8 cellular contexts compared by ENCODE assay signal in genomic region chr3:169744332-169745054, GRCh38. TPM values are rescaled to one million over a fixed set of nuclear protein-coding genes. Genes with fewer than 3 reads are reported as not detected.
DNase-seq lines count a peak whose midpoint lies in the region; ATAC-seq and TF ChIP-seq lines count a peak whose summit lies in the region.

No MANE protein-coding gene starts in this region.

- H3K36me3 ChIP-seq in PC-3 (ENCODE audit: low read depth, low read length) = no peaks in the 10 kb centered on the region
- no peaks in the 10 kb centered on the region for H3K36me3 ChIP-seq in tibial artery

- H3K27me3 Mint-ChIP-seq in activated CD8-positive, alpha-beta T cell treated with anti-CD3 and anti-CD28 coated beads for 36 hours = peaks cover 29% of the 10 kb centered on the region
- H3K27me3 Mint-ChIP-seq in activated CD8-positive, alpha-beta T cell treated with anti-CD3 and anti-CD28 coated beads, Interleukin-2, amount 10 ng/mL, durations not matched to agents 7 days and 5 days (ENCODE audit: low read depth) = peaks cover 26% of the 10 kb centered on the region

- no peaks in the 10 kb centered on the region for H3K9me2 ChIP-seq in PC-3 (replicated peaks; ENCODE audit: low read length)

- H3K4me1 Mint-ChIP-seq in activated CD8-positive, alpha-beta T cell treated with anti-CD3 and anti-CD28 coated beads for 36 hours (ENCODE audit: low read depth) = peaks cover 10% of the 10 kb centered on the region
- H3K4me1 Mint-ChIP-seq in activated CD8-positive, alpha-beta T cell treated with anti-CD3 and anti-CD28 coated beads, Interleukin-2, amount 10 ng/mL, durations not matched to agents 7 days and 5 days (ENCODE audit: low read depth) = peaks cover 6% of the 10 kb centered on the region

- intact Hi-C loops in activated CD8-positive, alpha-beta T cell treated with anti-CD3 and anti-CD28 coated beads for 36 hours (cut with micrococcal nuclease) = loop anchor here (5.0 kb wide), 1 partner anchor 597 kb away; no protein-coding TSS in a partner anchor
- intact Hi-C loops in PC-3 (cut with micrococcal nuclease) (loop anchor here (2.0 to 5.0 kb wide), 4 partner anchors 597 to 882 kb away; no protein-coding TSS in a partner anchor), tibial artery (cut with DNase I; ENCODE audit: low total_unique reads) (no loop called here)

- H3K4me3 ChIP-seq in PC-3 (ENCODE audit: low read length) = no peak overlapping the region
- no peak overlapping the region for H3K4me3 ChIP-seq in tibial artery

- TF ChIP-seq POLR2A in GM18505 (IDR thresholded peaks at IDR 0.05; ENCODE audit: borderline replicate concordance, extremely low read depth, insufficient read depth, insufficient read length) = no peak

- H3K27ac ChIP-seq in PC-3 (ENCODE audit: low read length) (no peak overlapping the region), tibial artery (no peak overlapping the region)

- no peaks in the 10 kb centered on the region for H3K36me3 Mint-ChIP-seq in activated CD8-positive, alpha-beta T cell treated with anti-CD3 and anti-CD28 coated beads for 36 hours (ENCODE audit: low read depth)
- no peaks in the 10 kb centered on the region for H3K36me3 Mint-ChIP-seq in activated CD8-positive, alpha-beta T cell treated with anti-CD3 and anti-CD28 coated beads, Interleukin-2, amount 10 ng/mL, durations not matched to agents 7 days and 5 days (ENCODE audit: low read depth)

- no peak overlapping the region for H3K9ac ChIP-seq in PC-3 (ENCODE audit: low read length)

- H3K27me3 ChIP-seq in PC-3 (ENCODE audit: low read length) (no peaks in the 10 kb centered on the region), tibial artery (no peaks in the 10 kb centered on the region)

- no peaks in the 10 kb centered on the region for H3K9me3 ChIP-seq in PC-3 (ENCODE audit: low read length)
- H3K9me3 ChIP-seq in tibial artery = no peaks in the 10 kb centered on the region

- POLR2A ChIA-PET in activated CD8-positive, alpha-beta T cell treated with anti-CD3 and anti-CD28 coated beads for 36 hours (lab: Charles Lee) = no interaction called here
- POLR2A ChIA-PET in activated CD8-positive, alpha-beta T cell treated with anti-CD3 and anti-CD28 coated beads, Interleukin-2, amount 10 ng/mL, durations not matched to agents 7 days and 5 days (lab: Charles Lee) = no interaction called here
- POLR2A ChIA-PET in PC-3 (lab: Charles Lee; ENCODE audit: unreplicated experiment) = no interaction called here

- no peak overlapping the region for H3K4me3 Mint-ChIP-seq in activated CD8-positive, alpha-beta T cell treated with anti-CD3 and anti-CD28 coated beads for 36 hours
- H3K4me3 Mint-ChIP-seq in activated CD8-positive, alpha-beta T cell treated with anti-CD3 and anti-CD28 coated beads, Interleukin-2, amount 10 ng/mL, durations not matched to agents 7 days and 5 days = no peak overlapping the region

- DNase-seq in activated CD8-positive, alpha-beta T cell treated with anti-CD3 and anti-CD28 coated beads for 36 hours = no peak
- no peak for DNase-seq in activated CD8-positive, alpha-beta T cell treated with anti-CD3 and anti-CD28 coated beads, Interleukin-2, amount 10 ng/mL, durations not matched to agents 7 days and 5 days
- DNase-seq in PC-3 (peak; percentile 66), fibroblast of gingiva (ENCODE audit: low read depth) (peak; percentile 10), tibial artery (no peak)
- DNase-seq in activated T-cell treated with anti-CD3 and anti-CD28 coated beads, Interleukin-2, amount 50 U/mL, for 1 hour = no peak

- H3F3A ChIP-seq in PC-3 (ENCODE audit: low read length, unreplicated experiment) = no peaks in the 10 kb centered on the region

- BruUV-seq in PC-3 (replicated peaks; lab: Mats Ljungman, UMichigan) = no TSS peak

- H3K4me1 ChIP-seq in PC-3 (ENCODE audit: insufficient read depth, low read length) (peaks cover 20% of the 10 kb centered on the region), tibial artery (no peaks in the 10 kb centered on the region)

- peak; percentile 37 for TF ChIP-seq CTCF in activated CD8-positive, alpha-beta T cell treated with anti-CD3 and anti-CD28 coated beads for 36 hours (IDR thresholded peaks at IDR 0.05)
- peak; percentile 83 for TF ChIP-seq CTCF in PC-3 (conservative IDR thresholded peaks at IDR 0.05; ENCODE audit: low read depth, low read length)
- TF ChIP-seq CTCF in tibial artery (IDR thresholded peaks at IDR 0.05) = peak; percentile 9 to 29

- H3K4me2 ChIP-seq in PC-3 (ENCODE audit: low read length) = no peak overlapping the region

- CTCF ChIA-PET in activated CD8-positive, alpha-beta T cell treated with anti-CD3 and anti-CD28 coated beads for 36 hours (lab: Charles Lee) = interaction anchor here (0.7 to 1.7 kb wide), 8 partner anchors 14 to 879 kb away, joined by 3 to 5 read pairs (median 4); no protein-coding TSS in a partner anchor
- CTCF ChIA-PET in activated CD8-positive, alpha-beta T cell treated with anti-CD3 and anti-CD28 coated beads, Interleukin-2, amount 10 ng/mL, durations not matched to agents 7 days and 5 days (lab: Charles Lee) = interaction anchor here (0.6 to 1.6 kb wide), 3 partner anchors 75 to 897 kb away, joined by 3 to 5 read pairs (median 3); no protein-coding TSS in a partner anchor
- CTCF ChIA-PET in PC-3 (lab: Charles Lee) = interaction anchor here (0.7 to 1.0 kb wide), 4 partner anchors 75 to 880 kb away, joined by 3 to 6 read pairs (median 3); no protein-coding TSS in a partner anchor

- no peak for ATAC-seq in activated CD8-positive, alpha-beta T cell treated with anti-CD3 and anti-CD28 coated beads for 36 hours
- ATAC-seq in activated CD8-positive, alpha-beta T cell treated with anti-CD3 and anti-CD28 coated beads, Interleukin-2, amount 10 ng/mL, durations not matched to agents 7 days and 5 days = no peak
- ATAC-seq in PC-3 (0 out of 2 replicates have a peak, but pooled peaks have one; percentile 39), GM18505 (IDR thresholded peaks at IDR 0.05; ENCODE audit: unreplicated experiment) (no peak)
- ATAC-seq in activated CD4-positive, CD25-positive, alpha-beta regulatory T cell treated with anti-CD3 and anti-CD28 coated beads, Interleukin-2, amount 50 U/mL, for 24 hours = no peak

- no peaks in the 10 kb centered on the region for H4K20me1 ChIP-seq in PC-3 (ENCODE audit: low read length)

- H2AFZ ChIP-seq in PC-3 (ENCODE audit: low read length) = no peak overlapping the region

- H3K9me3 Mint-ChIP-seq in activated CD8-positive, alpha-beta T cell treated with anti-CD3 and anti-CD28 coated beads for 36 hours = no peaks in the 10 kb centered on the region
- H3K9me3 Mint-ChIP-seq in activated CD8-positive, alpha-beta T cell treated with anti-CD3 and anti-CD28 coated beads, Interleukin-2, amount 10 ng/mL, durations not matched to agents 7 days and 5 days (ENCODE audit: insufficient read depth) = no peaks in the 10 kb centered on the region

- no peaks in the 10 kb centered on the region for H3K79me2 ChIP-seq in PC-3 (ENCODE audit: low read length)

- no peak overlapping the region for H3K27ac Mint-ChIP-seq in activated CD8-positive, alpha-beta T cell treated with anti-CD3 and anti-CD28 coated beads for 36 hours
- H3K27ac Mint-ChIP-seq in activated CD8-positive, alpha-beta T cell treated with anti-CD3 and anti-CD28 coated beads, Interleukin-2, amount 10 ng/mL, durations not matched to agents 7 days and 5 days = no peak overlapping the region

RNA-seq across cellular contexts. Expression of gene TERC, which starts 20.4 kb away (rescaled TPM):
- total RNA-seq in activated CD8-positive, alpha-beta T cell treated with anti-CD3 and anti-CD28 coated beads for 36 hours = 10 to 100 TPM; 21.7 to 29.0 TPM
- 10 to 100 TPM in 1 of 2 experiments, 1 to 10 TPM in 1; 6.9 to 10.8 TPM for total RNA-seq in activated CD8-positive, alpha-beta T cell treated with anti-CD3 and anti-CD28 coated beads, Interleukin-2, amount 10 ng/mL, durations not matched to agents 7 days and 5 days
- total RNA-seq in PC-3 (2014; rRNA removed) = 544 and 737 TPM in 2 replicates

RNA-seq across cellular contexts. Expression of gene ACTRT3, which starts 24.9 kb away (rescaled TPM):
- total RNA-seq in activated CD8-positive, alpha-beta T cell treated with anti-CD3 and anti-CD28 coated beads for 36 hours = under 1 TPM; 0.14 to 0.54 TPM
- under 1 TPM; 0.65 to 0.66 TPM for total RNA-seq in activated CD8-positive, alpha-beta T cell treated with anti-CD3 and anti-CD28 coated beads, Interleukin-2, amount 10 ng/mL, durations not matched to agents 7 days and 5 days
- total RNA-seq in PC-3 (2014; rRNA removed) = 2.6 and 4.1 TPM in 2 replicates

RNA-seq across cellular contexts. Expression of gene MYNN, which starts 28.7 kb away (rescaled TPM):
- total RNA-seq in activated CD8-positive, alpha-beta T cell treated with anti-CD3 and anti-CD28 coated beads for 36 hours = 10 to 100 TPM; 13.8 to 14.1 TPM
- total RNA-seq in activated CD8-positive, alpha-beta T cell treated with anti-CD3 and anti-CD28 coated beads, Interleukin-2, amount 10 ng/mL, durations not matched to agents 7 days and 5 days = 10 to 100 TPM; 15.7 to 16.4 TPM
- total RNA-seq in PC-3 (2014; rRNA removed) = 7.4 and 12.9 TPM in 2 replicates

Comparison
In these comparisons a context has a peak if more than half of its experiments do, and no peak if none do; other contexts are left out.
1. DNase-seq: peak in PC-3 (single experiment) and fibroblast of gingiva (single experiment); none in activated CD8-positive, alpha-beta T cell treated with anti-CD3 and anti-CD28 coated beads for 36 hours (single experiment), activated CD8-positive, alpha-beta T cell treated with anti-CD3 and anti-CD28 coated beads, Interleukin-2, amount 10 ng/mL, durations not matched to agents 7 days and 5 days (single experiment), tibial artery (0 of 2) and activated T-cell treated with anti-CD3 and anti-CD28 coated beads, Interleukin-2, amount 50 U/mL, for 1 hour (single experiment).
2. CTCF ChIP-seq: peak in every context shown above with its lines; median percentile 83 in PC-3; 37 in activated CD8-positive, alpha-beta T cell treated with anti-CD3 and anti-CD28 coated beads for 36 hours; 19 in tibial artery.
3. RNA of gene TERC, which starts 20.4 kb away (total RNA-seq): 544 to 737 TPM in PC-3; 21.7 to 29.0 TPM in activated CD8-positive, alpha-beta T cell treated with anti-CD3 and anti-CD28 coated beads for 36 hours and 6.9 to 10.8 TPM in activated CD8-positive, alpha-beta T cell treated with anti-CD3 and anti-CD28 coated beads, Interleukin-2, amount 10 ng/mL, durations not matched to agents 7 days and 5 days; every median in the first group is over 10 times any median in the second.